Comparison of ENCODE assay signal across 9 cellular contexts in genomic region chr1:230753586-230754251, GRCh38. TPM values are rescaled to one million over a fixed set of nuclear protein-coding genes. Genes with fewer than 3 reads are reported as not detected.
A peak's percentile ranks its signal among the peaks of the same experiment; 100 is the strongest.
DNase-seq lines count a peak whose midpoint lies in the region; ATAC-seq and TF ChIP-seq lines count a peak whose summit lies in the region.
"Had no signal": no experiment of that assay in that cellular context is flagged by ENCODE, and none has a peak within 500 bp of the region (broad histone marks: within the 10 kb centered on the region; RNA-seq: fewer than 3 reads in every experiment).

No MANE protein-coding gene starts in this region.

- no peak overlapping the region for H3K27ac ChIP-seq in smooth muscle cell (ENCODE audit: low read depth)

- in situ Hi-C loops in GM13977 (cut with MboI; ENCODE audit: low pct_unique_long_range_greater_than_20kb, low sequenced_read_pairs, unreplicated experiment) = no loop called here

- no peaks in the 10 kb centered on the region for H3F3A ChIP-seq in smooth muscle cell (ENCODE audit: low read depth)

- H3K4me1 Mint-ChIP-seq in activated T-helper 2 cell treated with anti-CD3 and anti-CD28 coated beads, Interferon-gamma antibody, Interleukin-2, Interleukin-4, amounts not matched to agents 10 μg/mL and 5 μg/mL and 100 μg/mL, durations not matched to agents 14 hours and 24 hours and 36 hours (ENCODE audit: low read depth) = peaks cover 5% of the 10 kb centered on the region

- H3K4me3 ChIP-seq in smooth muscle cell = no peak overlapping the region

- no peak for ATAC-seq in GM18505 (IDR thresholded peaks at IDR 0.05; ENCODE audit: unreplicated experiment)
- no peak for ATAC-seq in HG03045 (IDR thresholded peaks at IDR 0.05; ENCODE audit: unreplicated experiment)
- no peak for ATAC-seq in GM19023 (IDR thresholded peaks at IDR 0.05; ENCODE audit: unreplicated experiment)

- H3K27ac Mint-ChIP-seq in activated T-helper 2 cell treated with anti-CD3 and anti-CD28 coated beads, Interferon-gamma antibody, Interleukin-2, Interleukin-4, amounts not matched to agents 10 μg/mL and 5 μg/mL and 100 μg/mL, durations not matched to agents 14 hours and 24 hours and 36 hours = no peak overlapping the region

- H3K9me3 ChIP-seq in smooth muscle cell (replicated peaks; ENCODE audit: low read depth) = no peaks in the 10 kb centered on the region

- no peaks in the 10 kb centered on the region for H3K27me3 ChIP-seq in smooth muscle cell (ENCODE audit: low read depth)

- H3K4me2 ChIP-seq in smooth muscle cell = peak overlapping the region; percentile 43

- intact Hi-C loops in activated T-helper 2 cell treated with anti-CD3 and anti-CD28 coated beads, Interferon-gamma antibody, Interleukin-2, Interleukin-4, amounts not matched to agents 10 μg/mL and 5 μg/mL and 100 μg/mL, durations not matched to agents 14 hours and 24 hours and 36 hours (cut with micrococcal nuclease) = no loop called here

- DNase-seq in GM13977 (ENCODE audit: low spot score) (peak; percentile 39), NCI-H1436 (lab: John Stamatoyannopoulos, UW) (peak; percentile 93), iPS DF 19.7 (ENCODE audit: low read depth, low spot score) (peak; percentile 77), smooth muscle cell (lab: John Stamatoyannopoulos, UW; ENCODE audit: unreplicated experiment) (no peak)
- peak; percentile 24 for DNase-seq in activated T-helper 2 cell treated with anti-CD3 and anti-CD28 coated beads, Interferon-gamma antibody, Interleukin-2, Interleukin-4, amounts not matched to agents 10 μg/mL and 5 μg/mL and 100 μg/mL, durations not matched to agents 14 hours and 24 hours and 36 hours (ENCODE audit: low spot score)

- H3K36me3 ChIP-seq in smooth muscle cell (ENCODE audit: low read depth) = no peaks in the 10 kb centered on the region

- no peak for TF ChIP-seq CTCF in GM13977 (IDR thresholded peaks at IDR 0.05; ENCODE audit: extremely low read depth, insufficient read depth, missing control alignments)
- TF ChIP-seq CTCF in smooth muscle cell (IDR thresholded peaks at IDR 0.05; ENCODE audit: borderline replicate concordance, insufficient read depth, poor library complexity, severe bottlenecking) = no peak

- H3K36me3 Mint-ChIP-seq in activated T-helper 2 cell treated with anti-CD3 and anti-CD28 coated beads, Interferon-gamma antibody, Interleukin-2, Interleukin-4, amounts not matched to agents 10 μg/mL and 5 μg/mL and 100 μg/mL, durations not matched to agents 14 hours and 24 hours and 36 hours (ENCODE audit: low read depth) = no peaks in the 10 kb centered on the region

- H3K27me3 Mint-ChIP-seq in activated T-helper 2 cell treated with anti-CD3 and anti-CD28 coated beads, Interferon-gamma antibody, Interleukin-2, Interleukin-4, amounts not matched to agents 10 μg/mL and 5 μg/mL and 100 μg/mL, durations not matched to agents 14 hours and 24 hours and 36 hours (ENCODE audit: low read depth) = no peaks in the 10 kb centered on the region

- no peak overlapping the region for H3K9ac ChIP-seq in smooth muscle cell (ENCODE audit: low read depth)

- TF ChIP-seq POLR2A in GM18505 (IDR thresholded peaks at IDR 0.05; ENCODE audit: borderline replicate concordance, extremely low read depth, insufficient read depth, insufficient read length) = no peak

- H3K79me2 ChIP-seq in smooth muscle cell (ENCODE audit: low read depth) = no peaks in the 10 kb centered on the region

- WGBS in smooth muscle cell (ENCODE audit: low lambda C conversion rate) = 32% methylated on average over 22 of the region's 24 CpGs

- H4K20me1 ChIP-seq in smooth muscle cell (ENCODE audit: low read depth) = no peaks in the 10 kb centered on the region

- H3K4me3 Mint-ChIP-seq in activated T-helper 2 cell treated with anti-CD3 and anti-CD28 coated beads, Interferon-gamma antibody, Interleukin-2, Interleukin-4, amounts not matched to agents 10 μg/mL and 5 μg/mL and 100 μg/mL, durations not matched to agents 14 hours and 24 hours and 36 hours (ENCODE audit: low read depth) = peak overlapping the region; percentile 65

- peak overlapping the region; percentile 26 for H2AFZ ChIP-seq in smooth muscle cell (ENCODE audit: low read depth)

- H3K4me1 ChIP-seq in smooth muscle cell (ENCODE audit: low read depth) = no peaks in the 10 kb centered on the region

- no peaks in the 10 kb centered on the region for H3K9me3 Mint-ChIP-seq in activated T-helper 2 cell treated with anti-CD3 and anti-CD28 coated beads, Interferon-gamma antibody, Interleukin-2, Interleukin-4, amounts not matched to agents 10 μg/mL and 5 μg/mL and 100 μg/mL, durations not matched to agents 14 hours and 24 hours and 36 hours

RNA-seq across cellular contexts. Expression of gene CAPN9, which starts 6.5 kb away (rescaled TPM):
- not detected in 2 replicates for total RNA-seq in activated T-helper 2 cell treated with anti-CD3 and anti-CD28 coated beads, Interferon-gamma antibody, Interleukin-2, Interleukin-4, amounts not matched to agents 10 μg/mL and 5 μg/mL and 100 μg/mL, durations not matched to agents 14 hours and 24 hours and 36 hours
- total RNA-seq in smooth muscle cell = not detected in 2 replicates
- not detected in 2 replicates for polyA plus RNA-seq in smooth muscle cell
- total RNA-seq: liver had no signal
- polyA plus RNA-seq: liver had no signal

RNA-seq across cellular contexts. Expression of gene AGT, which starts 39.8 kb away (rescaled TPM):
- total RNA-seq in activated T-helper 2 cell treated with anti-CD3 and anti-CD28 coated beads, Interferon-gamma antibody, Interleukin-2, Interleukin-4, amounts not matched to agents 10 μg/mL and 5 μg/mL and 100 μg/mL, durations not matched to agents 14 hours and 24 hours and 36 hours = not detected in 2 replicates
- 0.09 and 0.31 TPM in 2 replicates for total RNA-seq in smooth muscle cell
- polyA plus RNA-seq in smooth muscle cell = 1.9 and 3.0 TPM in 2 replicates
